9 cellular contexts compared by ENCODE assay signal in the genomic region with DNA sequence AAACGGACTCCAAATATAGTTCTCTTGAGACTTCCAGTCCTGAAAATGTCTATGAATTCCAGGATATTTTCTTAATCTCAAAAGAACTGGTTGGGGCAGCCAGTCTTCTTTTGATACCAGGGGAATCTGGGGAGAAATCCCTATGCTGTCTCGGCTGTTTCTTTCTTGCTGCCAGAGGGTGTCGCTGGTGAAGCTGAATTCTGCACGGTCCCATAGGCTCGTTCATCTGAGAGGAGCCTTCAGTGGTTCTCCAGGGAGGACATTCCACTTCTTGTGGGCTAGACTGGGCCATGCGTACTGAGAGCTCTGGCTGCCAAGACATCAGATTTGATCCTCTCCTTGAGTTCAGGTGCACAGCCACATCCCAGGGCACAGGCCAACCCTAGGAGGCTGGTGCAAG.
A peak's percentile ranks its signal among the peaks of the same experiment; 100 is the strongest.
DNase-seq lines count a peak whose midpoint lies in the region; ATAC-seq and TF ChIP-seq lines count a peak whose summit lies in the region.
"Had no signal": no experiment of that assay in that cellular context is flagged by ENCODE, and none has a peak within 500 bp of the region (broad histone marks: within the 10 kb centered on the region; RNA-seq: fewer than 3 reads in every experiment).

No MANE protein-coding gene starts in this region.

- H3K14ac ChIP-seq in trophoblast cell (ENCODE audit: low read length): no peak overlapping the region

- no peaks in the 10 kb centered on the region for H3K27me3 ChIP-seq in trophoblast cell (ENCODE audit: insufficient read depth, low read length)
- H3K27me3 ChIP-seq in effector memory CD4-positive, alpha-beta T cell (replicated peaks; ENCODE audit: control insufficient read depth, insufficient read depth, low read length, poor library complexity, severe bottlenecking): no peaks in the 10 kb centered on the region

- no peaks in the 10 kb centered on the region for H3K9me3 ChIP-seq in trophoblast cell (ENCODE audit: insufficient read depth, low read depth, low read length)
- no peaks in the 10 kb centered on the region for H3K9me3 ChIP-seq in effector memory CD4-positive, alpha-beta T cell (ENCODE audit: control insufficient read depth, low read length)
- H3K9me3 ChIP-seq: thoracic aorta had no signal

- TF ChIP-seq CTCF in GM12872 (IDR thresholded peaks at IDR 0.05; ENCODE audit: insufficient read depth, low read depth, low read length): peak; percentile 45; the same call in 2 of the 3 replicates
- TF ChIP-seq CTCF in fibroblast of mammary gland (conservative IDR thresholded peaks at IDR 0.05; ENCODE audit: control insufficient read depth, insufficient read depth, low read depth, low read length): peak; percentile 72

- no peak overlapping the region for H2BK12ac ChIP-seq in trophoblast cell (ENCODE audit: low read length)

- H3K4me3 ChIP-seq in fibroblast of mammary gland (ENCODE audit: control insufficient read depth, low read depth, low read length) (no peak overlapping the region), trophoblast cell (ENCODE audit: low read depth, low read length) (no peak overlapping the region)
- no peak overlapping the region for H3K4me3 ChIP-seq in effector memory CD4-positive, alpha-beta T cell (ENCODE audit: insufficient read depth, low read depth, low read length, poor library complexity, severe bottlenecking)
- H3K4me3 ChIP-seq: thoracic aorta had no signal

- H4K91ac ChIP-seq in trophoblast cell (ENCODE audit: low read depth, low read length): no peak overlapping the region

- no peak overlapping the region for H4K12ac ChIP-seq in trophoblast cell (ENCODE audit: low read depth, low read length)

- peaks cover 21% of the 10 kb centered on the region in 2 donors for H3K27me3 Mint-ChIP-seq in natural killer cell treated with Interleukin-12 subunit alpha and Interleukin-12 subunit beta and Interleukin-15 and Interleukin-18, amount 100 ng/mL, for 72 hours

- H3K36me3 Mint-ChIP-seq in natural killer cell treated with Interleukin-12 subunit alpha and Interleukin-12 subunit beta and Interleukin-15 and Interleukin-18, amount 100 ng/mL, for 72 hours: no peaks in the 10 kb centered on the region

- H2AK5ac ChIP-seq in trophoblast cell (ENCODE audit: low read length): no peak overlapping the region

- H3K4me2 ChIP-seq in trophoblast cell (ENCODE audit: low read length): no peak overlapping the region

- H3K9ac ChIP-seq in trophoblast cell (ENCODE audit: low read length): no peak overlapping the region

- no peak overlapping the region for H3K4me3 Mint-ChIP-seq in natural killer cell treated with Interleukin-12 subunit alpha and Interleukin-12 subunit beta and Interleukin-15 and Interleukin-18, amount 100 ng/mL, for 72 hours

- no peaks in the 10 kb centered on the region for H3K4me1 ChIP-seq in trophoblast cell (ENCODE audit: control insufficient read depth in 1 of 2, insufficient read depth in 2 of 2, low read length in 2 of 2)
- no peaks in the 10 kb centered on the region for H3K4me1 ChIP-seq in effector memory CD4-positive, alpha-beta T cell (ENCODE audit: control insufficient read depth, insufficient read depth, low read length, poor library complexity, severe bottlenecking)

- H3K4me1 Mint-ChIP-seq in natural killer cell treated with Interleukin-12 subunit alpha and Interleukin-12 subunit beta and Interleukin-15 and Interleukin-18, amount 100 ng/mL, for 72 hours (ENCODE audit: low read depth in 2 of 2): no peaks in the 10 kb centered on the region

- H3K4ac ChIP-seq in trophoblast cell (ENCODE audit: low read depth, low read length): no peak overlapping the region

- no peak overlapping the region for H3K18ac ChIP-seq in trophoblast cell (ENCODE audit: low read length)

- DNase-seq in NCI-H526 (lab: John Stamatoyannopoulos, UW) (peak; percentile 31 to 67), fibroblast of mammary gland (ENCODE audit: low read depth) (peak; percentile 74), trophoblast cell (peak; percentile 25 to 64)
- no peak for DNase-seq in natural killer cell treated with Interleukin-12 subunit alpha and Interleukin-12 subunit beta and Interleukin-15 and Interleukin-18, amount 100 ng/mL, for 72 hours (ENCODE audit: low spot score)
- no peak for DNase-seq in activated CD4-positive, alpha-beta T cell treated with anti-CD3 and anti-CD28 coated beads for 4 hours
- DNase-seq in effector memory CD4-positive, alpha-beta T cell: no peak

- no peak overlapping the region for H4K8ac ChIP-seq in trophoblast cell (ENCODE audit: low read depth, low read length)

- no peak for ATAC-seq in natural killer cell treated with Interleukin-12 subunit alpha and Interleukin-12 subunit beta and Interleukin-15 and Interleukin-18, amount 100 ng/mL, for 72 hours
- no peak for ATAC-seq in HG03378 (IDR thresholded peaks at IDR 0.05; ENCODE audit: unreplicated experiment)

- no peaks in the 10 kb centered on the region for H3K79me1 ChIP-seq in trophoblast cell (ENCODE audit: low read length)

- no peak overlapping the region for H3K27ac Mint-ChIP-seq in natural killer cell treated with Interleukin-12 subunit alpha and Interleukin-12 subunit beta and Interleukin-15 and Interleukin-18, amount 100 ng/mL, for 72 hours

- no peak overlapping the region for H2AFZ ChIP-seq in trophoblast cell (ENCODE audit: insufficient read depth, low read length, poor library complexity)

- H2BK5ac ChIP-seq in trophoblast cell (ENCODE audit: low read depth, low read length, poor library complexity): no peak overlapping the region

- H3K23ac ChIP-seq in trophoblast cell (ENCODE audit: low read length): no peak overlapping the region

- no peaks in the 10 kb centered on the region for H3K9me3 Mint-ChIP-seq in natural killer cell treated with Interleukin-12 subunit alpha and Interleukin-12 subunit beta and Interleukin-15 and Interleukin-18, amount 100 ng/mL, for 72 hours

- no peaks in the 10 kb centered on the region for H3K79me2 ChIP-seq in trophoblast cell (ENCODE audit: control insufficient read depth, insufficient read depth, low read length, poor library complexity)

- H3K27ac ChIP-seq in trophoblast cell (ENCODE audit: low read depth, low read length): no peak overlapping the region
- H3K27ac ChIP-seq in effector memory CD4-positive, alpha-beta T cell (ENCODE audit: insufficient read depth, low read length, poor library complexity, severe bottlenecking): no peak overlapping the region
- H3K27ac ChIP-seq: thoracic aorta had no signal

- H2BK120ac ChIP-seq in trophoblast cell (ENCODE audit: insufficient read depth, low read length, poor library complexity): no peak overlapping the region

- WGBS in trophoblast cell (ENCODE audit: extremely low coverage, insufficient coverage, insufficient read length): no CpG with 5 or more reads among the region's 6 CpGs

- no peaks in the 10 kb centered on the region for H3K36me3 ChIP-seq in trophoblast cell (ENCODE audit: control insufficient read depth in 1 of 2, insufficient read depth in 2 of 2, low read length in 2 of 2)
- H3K36me3 ChIP-seq in effector memory CD4-positive, alpha-beta T cell (ENCODE audit: control insufficient read depth, insufficient read depth, low read length): no peaks in the 10 kb centered on the region
- H3K36me3 ChIP-seq: thoracic aorta had no signal

Comparison
In these comparisons a context has a peak if more than half of its experiments do, and no peak if none do; other contexts are left out.
1. DNase-seq: peak in NCI-H526 (2 of 2), fibroblast of mammary gland (single experiment) and trophoblast cell (2 of 2); none in natural killer cell treated with Interleukin-12 subunit alpha and Interleukin-12 subunit beta and Interleukin-15 and Interleukin-18, amount 100 ng/mL, for 72 hours (single experiment), activated CD4-positive, alpha-beta T cell treated with anti-CD3 and anti-CD28 coated beads for 4 hours (0 of 2) and effector memory CD4-positive, alpha-beta T cell (0 of 3).